9 cellular contexts compared by ENCODE assay signal in the genomic region with DNA sequence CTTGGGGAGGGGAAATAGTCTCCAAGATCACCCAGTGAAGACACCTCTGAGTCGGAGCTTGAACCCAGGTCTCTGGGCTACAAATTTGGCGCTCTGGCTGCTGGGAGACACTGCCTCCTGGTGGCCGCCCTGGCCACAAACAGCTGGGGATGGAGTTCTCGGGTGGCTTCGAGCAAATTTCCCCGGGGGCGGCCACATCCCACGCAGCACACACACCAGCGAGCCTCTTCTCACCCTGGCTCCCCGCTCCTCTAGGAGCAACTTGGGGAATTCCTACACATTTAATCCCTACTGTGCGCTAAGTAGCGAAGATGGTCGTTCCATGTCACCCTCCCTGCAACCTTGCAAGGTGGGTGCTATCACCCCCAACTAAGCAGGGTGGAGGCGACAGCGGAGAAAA.
DNase-seq lines count a peak whose midpoint lies in the region; ATAC-seq and TF ChIP-seq lines count a peak whose summit lies in the region.
"Had no signal": no experiment of that assay in that cellular context is flagged by ENCODE, and none has a peak within 500 bp of the region (broad histone marks: within the 10 kb centered on the region; RNA-seq: fewer than 3 reads in every experiment).

No MANE protein-coding gene starts in this region.

- TF ChIP-seq CTCF in WTC11 (IDR thresholded peaks at IDR 0.05) (peak; percentile 81), fibroblast of pulmonary artery (IDR thresholded peaks at IDR 0.05; ENCODE audit: low read length, missing control alignments) (peak; percentile 49), Caco-2 (IDR thresholded peaks at IDR 0.05; ENCODE audit: insufficient read depth in 1 of 2, low read depth in 1 of 2, low read length in 1 of 2, severe bottlenecking in 1 of 2, unreplicated experiment in 1 of 2) (peak in 1 of 2 experiments; percentile 22)

- no TSS peak for BruUV-seq in Caco-2 (replicated peaks; lab: Mats Ljungman, UMichigan)

- DNase-seq in NCI-H1694 treated with DMSO at 0.1 percent for 48 hours (lab: John Stamatoyannopoulos, UW) = peak; percentile 33
- DNase-seq in NCI-H1694 (lab: John Stamatoyannopoulos, UW) = no peak
- DNase-seq in WTC11 (ENCODE audit: low spot score) = peak; percentile 57
- no peak for DNase-seq in fibroblast of pulmonary artery (ENCODE audit: low read depth)
- peak; percentile 9 for DNase-seq in stimulated activated CD8-positive, alpha-beta memory T cell treated with anti-CD3 and anti-CD28 coated beads, Interleukin-12 subunit alpha, Interleukin-12 subunit beta, amount 100 ng/mL, for 1 hour (ENCODE audit: low read depth)
- no peak for DNase-seq in Caco-2

- CTCF ChIA-PET in WTC11 (lab: Charles Lee) = interaction anchor here (0.7 to 8.0 kb wide), 53 partner anchors 8 to 439 kb away, joined by 3 to 68 read pairs (median 4); no protein-coding TSS in a partner anchor
- CTCF ChIA-PET in Caco-2 (lab: Charles Lee) = interaction anchor here (0.8 kb wide), 1 partner anchor 268 kb away, joined by 3 read pairs; no protein-coding TSS in a partner anchor

- H3K36me3 ChIP-seq in Caco-2 (ENCODE audit: control insufficient read depth, insufficient read depth, low read length) = no peaks in the 10 kb centered on the region

- H3K27me3 Mint-ChIP-seq in WTC11 (ENCODE audit: low read depth) = peaks cover 15% of the 10 kb centered on the region
- peaks cover 11% of the 10 kb centered on the region for H3K27me3 Mint-ChIP-seq in Caco-2 (ENCODE audit: insufficient read depth, unreplicated experiment)

- H3K36me3 Mint-ChIP-seq in WTC11 (no peaks in the 10 kb centered on the region), Caco-2 (ENCODE audit: insufficient read depth, unreplicated experiment) (peaks cover 5% of the 10 kb centered on the region)

- no peaks in the 10 kb centered on the region for H3K27me3 ChIP-seq in Caco-2 (replicated peaks; ENCODE audit: control insufficient read depth, insufficient read depth, low read length)

- H3K4me1 Mint-ChIP-seq in WTC11 (peaks cover 15% of the 10 kb centered on the region), Caco-2 (ENCODE audit: low read depth, unreplicated experiment) (no peaks in the 10 kb centered on the region)

- H3K27ac Mint-ChIP-seq in WTC11 (no peak overlapping the region), Caco-2 (ENCODE audit: unreplicated experiment) (no peak overlapping the region)
- H3K27ac Mint-ChIP-seq: T-helper 1 cell treated with Interleukin-12 subunit alpha and Interleukin-12 subunit beta and Interleukin-4 antibody, amounts not matched to agents 30 μg/mL and 1 μg/mL, for 36 hours had no signal

- no peaks in the 10 kb centered on the region for H3K9me3 ChIP-seq in Caco-2

- no peaks in the 10 kb centered on the region for H3K4me1 ChIP-seq in Caco-2

- intact Hi-C loops in Caco-2 (cut with micrococcal nuclease; ENCODE audit: unreplicated experiment) = no loop called here

- ATAC-seq in WTC11 = no peak
- no peak for ATAC-seq in GM19035 (IDR thresholded peaks at IDR 0.05; ENCODE audit: unreplicated experiment)
- ATAC-seq in HG03025 (IDR thresholded peaks at IDR 0.05; ENCODE audit: low FRiP score, unreplicated experiment) = no peak

- H3K9me3 Mint-ChIP-seq in WTC11 (no peaks in the 10 kb centered on the region), Caco-2 (ENCODE audit: unreplicated experiment) (no peaks in the 10 kb centered on the region)
- H3K9me3 Mint-ChIP-seq: T-helper 1 cell treated with Interleukin-12 subunit alpha and Interleukin-12 subunit beta and Interleukin-4 antibody, amounts not matched to agents 30 μg/mL and 1 μg/mL, for 36 hours had no signal

- H3K4me3 Mint-ChIP-seq in WTC11 (no peak overlapping the region), Caco-2 (ENCODE audit: unreplicated experiment) (no peak overlapping the region)
- H3K4me3 Mint-ChIP-seq: T-helper 1 cell treated with Interleukin-12 subunit alpha and Interleukin-12 subunit beta and Interleukin-4 antibody, amounts not matched to agents 30 μg/mL and 1 μg/mL, for 36 hours had no signal

- H3K4me3 ChIP-seq in fibroblast of pulmonary artery (replicated peaks; ENCODE audit: low read depth, low read length) (no peak overlapping the region), Caco-2 (ENCODE audit: low read depth, low read length) (no peak overlapping the region)

- POLR2A ChIA-PET in WTC11 (lab: Charles Lee) (interaction anchor here (1.0 kb wide), 1 partner anchor 264 kb away, joined by 3 read pairs; no protein-coding TSS in a partner anchor), Caco-2 (lab: Charles Lee) (no interaction called here)

TF ChIP-seq in WTC11, 78 proteins besides CTCF, POLR2A, EP300 and RAD21 (continues in another document):
- TF ChIP-seq, protein P1, sequence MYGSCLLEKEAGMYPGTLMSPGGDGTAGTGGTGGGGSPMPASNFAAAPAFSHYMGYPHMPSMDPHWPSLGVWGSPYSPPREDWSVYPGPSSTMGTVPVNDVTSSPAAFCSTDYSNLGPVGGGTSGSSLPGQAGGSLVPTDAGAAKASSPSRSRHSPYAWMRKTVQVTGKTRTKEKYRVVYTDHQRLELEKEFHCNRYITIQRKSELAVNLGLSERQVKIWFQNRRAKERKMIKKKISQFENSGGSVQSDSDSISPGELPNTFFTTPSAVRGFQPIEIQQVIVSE (CRISPR knock-in tag; IDR thresholded peaks at IDR 0.05; ENCODE audit: borderline replicate concordance) = no peak
- TF ChIP-seq OVOL2 (CRISPR knock-in tag; IDR thresholded peaks at IDR 0.05; ENCODE audit: borderline replicate concordance) (no peak), ZNF219 (CRISPR knock-in tag; IDR thresholded peaks at IDR 0.05; ENCODE audit: borderline replicate concordance) (no peak), SOX15 (CRISPR knock-in tag; IDR thresholded peaks at IDR 0.05) (no peak), ZNF396 (CRISPR knock-in tag; IDR thresholded peaks at IDR 0.05; ENCODE audit: borderline replicate concordance) (no peak), PRRX2 (CRISPR knock-in tag; IDR thresholded peaks at IDR 0.05) (no peak), GRHL2 (CRISPR knock-in tag; IDR thresholded peaks at IDR 0.05; ENCODE audit: insufficient replicate concordance, severe bottlenecking) (no peak), NR2C2 (CRISPR knock-in tag; IDR thresholded peaks at IDR 0.05) (no peak)
- TF ChIP-seq, protein P2, sequence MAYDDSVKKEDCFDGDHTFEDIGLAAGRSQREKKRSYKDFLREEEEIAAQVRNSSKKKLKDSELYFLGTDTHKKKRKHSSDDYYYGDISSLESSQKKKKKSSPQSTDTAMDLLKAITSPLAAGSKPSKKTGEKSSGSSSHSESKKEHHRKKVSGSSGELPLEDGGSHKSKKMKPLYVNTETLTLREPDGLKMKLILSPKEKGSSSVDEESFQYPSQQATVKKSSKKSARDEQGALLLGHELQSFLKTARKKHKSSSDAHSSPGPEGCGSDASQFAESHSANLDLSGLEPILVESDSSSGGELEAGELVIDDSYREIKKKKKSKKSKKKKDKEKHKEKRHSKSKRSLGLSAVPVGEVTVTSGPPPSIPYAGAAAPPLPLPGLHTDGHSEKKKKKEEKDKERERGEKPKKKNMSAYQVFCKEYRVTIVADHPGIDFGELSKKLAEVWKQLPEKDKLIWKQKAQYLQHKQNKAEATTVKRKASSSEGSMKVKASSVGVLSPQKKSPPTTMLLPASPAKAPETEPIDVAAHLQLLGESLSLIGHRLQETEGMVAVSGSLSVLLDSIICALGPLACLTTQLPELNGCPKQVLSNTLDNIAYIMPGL (CRISPR knock-in tag; IDR thresholded peaks at IDR 0.05) = no peak
- TF ChIP-seq, protein P3, sequence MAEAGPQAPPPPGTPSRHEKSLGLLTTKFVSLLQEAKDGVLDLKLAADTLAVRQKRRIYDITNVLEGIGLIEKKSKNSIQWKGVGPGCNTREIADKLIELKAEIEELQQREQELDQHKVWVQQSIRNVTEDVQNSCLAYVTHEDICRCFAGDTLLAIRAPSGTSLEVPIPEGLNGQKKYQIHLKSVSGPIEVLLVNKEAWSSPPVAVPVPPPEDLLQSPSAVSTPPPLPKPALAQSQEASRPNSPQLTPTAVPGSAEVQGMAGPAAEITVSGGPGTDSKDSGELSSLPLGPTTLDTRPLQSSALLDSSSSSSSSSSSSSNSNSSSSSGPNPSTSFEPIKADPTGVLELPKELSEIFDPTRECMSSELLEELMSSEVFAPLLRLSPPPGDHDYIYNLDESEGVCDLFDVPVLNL (CRISPR knock-in tag; IDR thresholded peaks at IDR 0.05; ENCODE audit: borderline replicate concordance, low read depth) = no peak
- TF ChIP-seq, protein P4, sequence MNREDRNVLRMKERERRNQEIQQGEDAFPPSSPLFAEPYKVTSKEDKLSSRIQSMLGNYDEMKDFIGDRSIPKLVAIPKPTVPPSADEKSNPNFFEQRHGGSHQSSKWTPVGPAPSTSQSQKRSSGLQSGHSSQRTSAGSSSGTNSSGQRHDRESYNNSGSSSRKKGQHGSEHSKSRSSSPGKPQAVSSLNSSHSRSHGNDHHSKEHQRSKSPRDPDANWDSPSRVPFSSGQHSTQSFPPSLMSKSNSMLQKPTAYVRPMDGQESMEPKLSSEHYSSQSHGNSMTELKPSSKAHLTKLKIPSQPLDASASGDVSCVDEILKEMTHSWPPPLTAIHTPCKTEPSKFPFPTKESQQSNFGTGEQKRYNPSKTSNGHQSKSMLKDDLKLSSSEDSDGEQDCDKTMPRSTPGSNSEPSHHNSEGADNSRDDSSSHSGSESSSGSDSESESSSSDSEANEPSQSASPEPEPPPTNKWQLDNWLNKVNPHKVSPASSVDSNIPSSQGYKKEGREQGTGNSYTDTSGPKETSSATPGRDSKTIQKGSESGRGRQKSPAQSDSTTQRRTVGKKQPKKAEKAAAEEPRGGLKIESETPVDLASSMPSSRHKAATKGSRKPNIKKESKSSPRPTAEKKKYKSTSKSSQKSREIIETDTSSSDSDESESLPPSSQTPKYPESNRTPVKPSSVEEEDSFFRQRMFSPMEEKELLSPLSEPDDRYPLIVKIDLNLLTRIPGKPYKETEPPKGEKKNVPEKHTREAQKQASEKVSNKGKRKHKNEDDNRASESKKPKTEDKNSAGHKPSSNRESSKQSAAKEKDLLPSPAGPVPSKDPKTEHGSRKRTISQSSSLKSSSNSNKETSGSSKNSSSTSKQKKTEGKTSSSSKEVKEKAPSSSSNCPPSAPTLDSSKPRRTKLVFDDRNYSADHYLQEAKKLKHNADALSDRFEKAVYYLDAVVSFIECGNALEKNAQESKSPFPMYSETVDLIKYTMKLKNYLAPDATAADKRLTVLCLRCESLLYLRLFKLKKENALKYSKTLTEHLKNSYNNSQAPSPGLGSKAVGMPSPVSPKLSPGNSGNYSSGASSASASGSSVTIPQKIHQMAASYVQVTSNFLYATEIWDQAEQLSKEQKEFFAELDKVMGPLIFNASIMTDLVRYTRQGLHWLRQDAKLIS (CRISPR knock-in tag; IDR thresholded peaks at IDR 0.05; ENCODE audit: borderline replicate concordance) = no peak
- TF ChIP-seq, protein P5, sequence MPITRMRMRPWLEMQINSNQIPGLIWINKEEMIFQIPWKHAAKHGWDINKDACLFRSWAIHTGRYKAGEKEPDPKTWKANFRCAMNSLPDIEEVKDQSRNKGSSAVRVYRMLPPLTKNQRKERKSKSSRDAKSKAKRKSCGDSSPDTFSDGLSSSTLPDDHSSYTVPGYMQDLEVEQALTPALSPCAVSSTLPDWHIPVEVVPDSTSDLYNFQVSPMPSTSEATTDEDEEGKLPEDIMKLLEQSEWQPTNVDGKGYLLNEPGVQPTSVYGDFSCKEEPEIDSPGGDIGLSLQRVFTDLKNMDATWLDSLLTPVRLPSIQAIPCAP (CRISPR knock-in tag; IDR thresholded peaks at IDR 0.05) = no peak

Comparison
In these comparisons a context has a peak if more than half of its experiments do, and no peak if none do; other contexts are left out.
1. DNase-seq: peak in NCI-H1694 treated with DMSO at 0.1 percent for 48 hours (single experiment), WTC11 (single experiment) and stimulated activated CD8-positive, alpha-beta memory T cell treated with anti-CD3 and anti-CD28 coated beads, Interleukin-12 subunit alpha, Interleukin-12 subunit beta, amount 100 ng/mL, for 1 hour (single experiment); none in NCI-H1694 (single experiment), fibroblast of pulmonary artery (single experiment) and Caco-2 (0 of 2).